ENCODE assay signal across 1 cellular context in genomic region chr16:71933017-71933416, GRCh38.
TF ChIP-seq lines count a peak whose summit lies in the region.

No MANE protein-coding gene starts in this region.

TF ChIP-seq in HepG2, 621 proteins besides CTCF, POLR2A, EP300 and RAD21:
- TF ChIP-seq REL (CRISPR knock-in tag; conservative IDR thresholded peaks at IDR 0.05) (no peak), RBM22 (optimal IDR thresholded peaks at IDR 0.05; ENCODE audit: low read length) (peak; percentile 84), POLR2AphosphoS2 (IDR thresholded peaks at IDR 0.05; ENCODE audit: low read depth, low read length) (peak; percentile 75; the same call in 1 of the 2 replicates), ZNF629 (CRISPR knock-in tag; conservative IDR thresholded peaks at IDR 0.05) (no peak)
